10 cellular contexts compared by ENCODE assay signal in the genomic region with DNA sequence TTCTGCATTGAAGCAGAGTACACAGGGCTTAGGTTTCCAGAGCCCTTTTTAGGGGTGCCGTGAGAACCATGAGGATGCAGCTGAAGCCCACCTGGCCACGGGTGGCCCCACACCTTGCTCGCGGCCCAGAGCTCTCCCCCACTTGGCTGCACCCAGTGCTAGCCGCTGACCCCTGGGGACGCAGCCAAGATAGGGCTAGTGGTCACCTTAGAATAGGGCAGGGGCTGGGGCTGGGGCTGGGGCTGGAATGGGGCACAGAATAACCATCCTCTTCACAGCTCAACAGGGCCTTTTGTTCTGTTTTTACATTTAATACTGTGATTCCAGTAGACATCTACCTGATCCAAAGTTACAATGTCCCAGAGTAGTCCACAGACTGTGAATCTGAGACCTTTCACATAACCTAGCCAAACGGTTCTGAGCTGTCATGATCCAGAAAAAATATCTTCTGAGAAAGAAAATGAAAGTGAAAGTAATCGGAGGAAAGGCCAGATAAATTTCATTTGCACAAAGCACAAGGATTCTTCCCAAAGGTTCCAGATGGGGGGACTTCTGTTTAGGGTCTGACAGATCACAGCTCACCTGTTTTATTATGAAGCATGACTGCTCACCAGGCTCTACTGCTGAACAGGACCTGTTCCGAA.
A peak's percentile ranks its signal among the peaks of the same experiment; 100 is the strongest.
DNase-seq lines count a peak whose midpoint lies in the region; ATAC-seq and TF ChIP-seq lines count a peak whose summit lies in the region.
"Had no signal": no experiment of that assay in that cellular context is flagged by ENCODE, and none has a peak within 500 bp of the region (broad histone marks: within the 10 kb centered on the region; RNA-seq: fewer than 3 reads in every experiment).

No MANE protein-coding gene starts in this region.

- no peaks in the 10 kb centered on the region for H3K27me3 Mint-ChIP-seq in activated CD8-positive, alpha-beta T cell treated with anti-CD3 and anti-CD28 coated beads, Interleukin-2, amount 10 ng/mL, durations not matched to agents 7 days and 5 days (ENCODE audit: low read depth)
- peaks cover 1% of the 10 kb centered on the region for H3K27me3 Mint-ChIP-seq in activated CD8-positive, alpha-beta T cell treated with anti-CD3 and anti-CD28 coated beads for 36 hours

- H3K36me3 ChIP-seq in SJCRH30 (no peaks in the 10 kb centered on the region), subcutaneous abdominal adipose tissue (ENCODE audit: control insufficient read depth in 5 of 5, insufficient read depth in 5 of 5, low read length in 5 of 5) (no peaks in the 10 kb centered on the region)

- H3K27me3 ChIP-seq in SJCRH30 (no peaks in the 10 kb centered on the region; the same call in 1 of the 2 replicates), right cardiac atrium (ENCODE audit: control insufficient read depth, insufficient read depth) (no peaks in the 10 kb centered on the region), subcutaneous abdominal adipose tissue (ENCODE audit: control insufficient read depth in 5 of 5, insufficient read depth in 4 of 5, low read length in 5 of 5) (no peaks in the 10 kb centered on the region)

- POLR2A ChIA-PET in activated CD8-positive, alpha-beta T cell treated with anti-CD3 and anti-CD28 coated beads, Interleukin-2, amount 10 ng/mL, durations not matched to agents 7 days and 5 days (lab: Charles Lee), result no interaction called here
- POLR2A ChIA-PET in activated CD8-positive, alpha-beta T cell treated with anti-CD3 and anti-CD28 coated beads for 36 hours (lab: Charles Lee), result interaction anchor here (0.9 to 1.3 kb wide), 2 partner anchors 10 to 35 kb away, joined by 3 read pairs; no protein-coding TSS in a partner anchor

- H3K27ac Mint-ChIP-seq in activated CD8-positive, alpha-beta T cell treated with anti-CD3 and anti-CD28 coated beads, Interleukin-2, amount 10 ng/mL, durations not matched to agents 7 days and 5 days, result peak overlapping the region; percentile 34
- no peak overlapping the region for H3K27ac Mint-ChIP-seq in activated CD8-positive, alpha-beta T cell treated with anti-CD3 and anti-CD28 coated beads for 36 hours
- H3K27ac Mint-ChIP-seq: CD14-positive monocyte had no signal

- intact Hi-C loops in activated CD8-positive, alpha-beta T cell treated with anti-CD3 and anti-CD28 coated beads for 36 hours (cut with micrococcal nuclease), result no loop called here
- intact Hi-C loops in right cardiac atrium (cut with DNase I), result no loop called here

- H3K4me3 Mint-ChIP-seq in activated CD8-positive, alpha-beta T cell treated with anti-CD3 and anti-CD28 coated beads, Interleukin-2, amount 10 ng/mL, durations not matched to agents 7 days and 5 days, result no peak overlapping the region
- H3K4me3 Mint-ChIP-seq in activated CD8-positive, alpha-beta T cell treated with anti-CD3 and anti-CD28 coated beads for 36 hours, result no peak overlapping the region

- H3K27ac ChIP-seq in SJCRH30 (no peak overlapping the region), right cardiac atrium (ENCODE audit: low read length) (no peak overlapping the region), subcutaneous abdominal adipose tissue (ENCODE audit: low read depth, low read length) (peak overlapping the region; percentile 9)

- CTCF ChIA-PET in activated CD8-positive, alpha-beta T cell treated with anti-CD3 and anti-CD28 coated beads, Interleukin-2, amount 10 ng/mL, durations not matched to agents 7 days and 5 days (lab: Charles Lee), result no interaction called here
- CTCF ChIA-PET in activated CD8-positive, alpha-beta T cell treated with anti-CD3 and anti-CD28 coated beads for 36 hours (lab: Charles Lee), result no interaction called here

- TF ChIP-seq CTCF in activated CD8-positive, alpha-beta T cell treated with anti-CD3 and anti-CD28 coated beads for 36 hours (IDR thresholded peaks at IDR 0.05), result no peak

- H3K9me3 Mint-ChIP-seq in activated CD8-positive, alpha-beta T cell treated with anti-CD3 and anti-CD28 coated beads, Interleukin-2, amount 10 ng/mL, durations not matched to agents 7 days and 5 days (ENCODE audit: insufficient read depth), result peaks cover 3% of the 10 kb centered on the region
- H3K9me3 Mint-ChIP-seq in activated CD8-positive, alpha-beta T cell treated with anti-CD3 and anti-CD28 coated beads for 36 hours, result no peaks in the 10 kb centered on the region

- H3K9me3 ChIP-seq in SJCRH30 (replicated peaks) (no peaks in the 10 kb centered on the region), right cardiac atrium (ENCODE audit: control insufficient read depth, low read length) (no peaks in the 10 kb centered on the region), subcutaneous abdominal adipose tissue (ENCODE audit: control insufficient read depth in 5 of 5, low read length in 5 of 5) (no peaks in the 10 kb centered on the region)

- no peak for ATAC-seq in activated CD8-positive, alpha-beta T cell treated with anti-CD3 and anti-CD28 coated beads, Interleukin-2, amount 10 ng/mL, durations not matched to agents 7 days and 5 days
- ATAC-seq in activated CD8-positive, alpha-beta T cell treated with anti-CD3 and anti-CD28 coated beads for 36 hours, result no peak
- ATAC-seq in right cardiac atrium, result peak; percentile 26 to 43
- no peak for ATAC-seq in HG02623 (IDR thresholded peaks at IDR 0.05; ENCODE audit: unreplicated experiment)
- ATAC-seq in GM21447 (IDR thresholded peaks at IDR 0.05; ENCODE audit: unreplicated experiment), result no peak

- no peak for DNase-seq in activated CD8-positive, alpha-beta T cell treated with anti-CD3 and anti-CD28 coated beads, Interleukin-2, amount 10 ng/mL, durations not matched to agents 7 days and 5 days
- DNase-seq in activated CD8-positive, alpha-beta T cell treated with anti-CD3 and anti-CD28 coated beads for 36 hours, result no peak
- DNase-seq in SJCRH30 (peak in 1 of 2 experiments; percentile 10), right cardiac atrium (no peak), NCI-H2171 treated with DMSO at 0.1 percent for 48 hours (lab: John Stamatoyannopoulos, UW) (no peak)
- DNase-seq: NCI-H1105 had no signal

- H3K36me3 Mint-ChIP-seq in activated CD8-positive, alpha-beta T cell treated with anti-CD3 and anti-CD28 coated beads, Interleukin-2, amount 10 ng/mL, durations not matched to agents 7 days and 5 days (ENCODE audit: low read depth), result no peaks in the 10 kb centered on the region
- no peaks in the 10 kb centered on the region for H3K36me3 Mint-ChIP-seq in activated CD8-positive, alpha-beta T cell treated with anti-CD3 and anti-CD28 coated beads for 36 hours (ENCODE audit: low read depth)
- H3K36me3 Mint-ChIP-seq: CD14-positive monocyte had no signal

- peak overlapping the region; percentile 27 for H3K4me3 ChIP-seq in SJCRH30
- peak overlapping the region; percentile 32 for H3K4me3 ChIP-seq in right cardiac atrium (ENCODE audit: low read length)
- H3K4me3 ChIP-seq in subcutaneous abdominal adipose tissue (ENCODE audit: low read depth in 1 of 5, low read length in 5 of 5), result peak overlapping the region; percentile 47 to 68 (median 55)

- H3K4me1 Mint-ChIP-seq in activated CD8-positive, alpha-beta T cell treated with anti-CD3 and anti-CD28 coated beads, Interleukin-2, amount 10 ng/mL, durations not matched to agents 7 days and 5 days (ENCODE audit: low read depth), result peaks cover 5% of the 10 kb centered on the region
- peaks cover 4% of the 10 kb centered on the region for H3K4me1 Mint-ChIP-seq in activated CD8-positive, alpha-beta T cell treated with anti-CD3 and anti-CD28 coated beads for 36 hours (ENCODE audit: low read depth)

- H3K4me1 ChIP-seq in SJCRH30 (no peaks in the 10 kb centered on the region), right cardiac atrium (ENCODE audit: control insufficient read depth, insufficient read depth, low read length) (no peaks in the 10 kb centered on the region), subcutaneous abdominal adipose tissue (ENCODE audit: control insufficient read depth in 5 of 5, insufficient read depth in 5 of 5, low read length in 5 of 5) (peaks cover 0 to 7% (median 7%) of the 10 kb centered on the region in 5 donors)

- 74% methylated on average over 9 of the region's 9 CpGs for WGBS in right cardiac atrium

- peak overlapping the region in 4 of 5 donors; percentile 21 to 59 (median 46) for H3K9ac ChIP-seq in subcutaneous abdominal adipose tissue (ENCODE audit: low read length in 5 of 5)

Comparison
In these comparisons a context has a peak if more than half of its experiments do, and no peak if none do; other contexts are left out.
1. ATAC-seq: peak in right cardiac atrium (2 of 2); none in activated CD8-positive, alpha-beta T cell treated with anti-CD3 and anti-CD28 coated beads, Interleukin-2, amount 10 ng/mL, durations not matched to agents 7 days and 5 days (single experiment), activated CD8-positive, alpha-beta T cell treated with anti-CD3 and anti-CD28 coated beads for 36 hours (single experiment), HG02623 (single experiment) and GM21447 (single experiment).
2. Peak in every context shown above with its lines, with median percentiles within 50 percentile points of each other: H3K4me3 ChIP-seq.